Comparison of ENCODE assay signal across 24 cellular contexts in genomic region chr2:172435608-172435911, GRCh38. TPM values are rescaled to one million over a fixed set of nuclear protein-coding genes. Genes with fewer than 3 reads are reported as not detected.
DNase-seq lines count a peak whose midpoint lies in the region; ATAC-seq and TF ChIP-seq lines count a peak whose summit lies in the region.
"Had no signal": no experiment of that assay in that cellular context is flagged by ENCODE, and none has a peak within 500 bp of the region (broad histone marks: within the 10 kb centered on the region; RNA-seq: fewer than 3 reads in every experiment).

No MANE protein-coding gene starts in this region.

- RAD21 ChIA-PET in HCT116 (lab: Charles Lee; ENCODE audit: low non-redundant PET in 1 of 2, low total read pairs in 2 of 2, uncharacterized antibody in 2 of 2, unreplicated experiment in 2 of 2), result no interaction called here

- intact Hi-C loops in CD4-positive, alpha-beta memory T cell (cut with micrococcal nuclease), result no loop called here
- intact Hi-C loops in HCT116 (cut with micrococcal nuclease), result no loop called here

- H4K5ac ChIP-seq in mesendoderm (ENCODE audit: low read length), result no peak overlapping the region

- WGBS in mesendoderm (ENCODE audit: extremely low coverage, insufficient coverage, low lambda C conversion rate), result no CpG with 5 or more reads among the region's 4 CpGs

- no peak overlapping the region for H3K27ac ChIP-seq in CD4-positive, alpha-beta memory T cell (ENCODE audit: low read depth, low read length)
- H3K27ac ChIP-seq in HCT116 (ENCODE audit: low read depth, low read length) (no peak overlapping the region), mesendoderm (ENCODE audit: low read depth, low read length) (no peak overlapping the region)
- H3K27ac ChIP-seq: C4-2B, esophagus muscularis mucosa had no signal

- H3K9me3 Mint-ChIP-seq in CD4-positive, alpha-beta memory T cell, result no peaks in the 10 kb centered on the region
- no peaks in the 10 kb centered on the region for H3K9me3 Mint-ChIP-seq in central memory CD8-positive, alpha-beta T cell
- H3K9me3 Mint-ChIP-seq: nephron progenitor cell had no signal

- H3K4me2 ChIP-seq in HCT116 (ENCODE audit: low read length), result peak overlapping the region; percentile 82; the same call in 1 of the 2 replicates
- H3K4me2 ChIP-seq in mesendoderm (ENCODE audit: low read length), result no peak overlapping the region

- no peaks in the 10 kb centered on the region for H3K27me3 Mint-ChIP-seq in CD4-positive, alpha-beta memory T cell
- H3K27me3 Mint-ChIP-seq in central memory CD8-positive, alpha-beta T cell, result no peaks in the 10 kb centered on the region

- peaks cover 0 to 63% (median 40%) of the 10 kb centered on the region in 4 donors for H3K4me1 Mint-ChIP-seq in CD4-positive, alpha-beta memory T cell
- peaks cover 61% of the 10 kb centered on the region for H3K4me1 Mint-ChIP-seq in central memory CD8-positive, alpha-beta T cell

- TF ChIP-seq POLR2A in HCT116 (IDR thresholded peaks at IDR 0.05; ENCODE audit: borderline replicate concordance, extremely low read depth, insufficient read depth, insufficient read length), result no peak

- H3K36me3 Mint-ChIP-seq in CD4-positive, alpha-beta memory T cell, result peaks cover 0 to 2% of the 10 kb centered on the region in 2 donors
- H3K36me3 Mint-ChIP-seq in central memory CD8-positive, alpha-beta T cell (ENCODE audit: insufficient read depth), result peaks cover 7% of the 10 kb centered on the region

- H3K9me2 ChIP-seq in HCT116 (ENCODE audit: insufficient read depth), result no peaks in the 10 kb centered on the region

- H3K4ac ChIP-seq in mesendoderm (ENCODE audit: low read depth, low read length), result no peak overlapping the region

- no peak overlapping the region for H2BK5ac ChIP-seq in mesendoderm (ENCODE audit: low read length)

- H3K9ac ChIP-seq in HCT116 (ENCODE audit: low read length), result no peak overlapping the region
- H3K9ac ChIP-seq in mesendoderm (ENCODE audit: low read length), result no peak overlapping the region

- CTCF ChIA-PET in CD4-positive, alpha-beta memory T cell (lab: Charles Lee; ENCODE audit: partially characterized antibody), result interaction anchor here (9.3 to 33.3 kb wide), 2 partner anchors 10 to 27 kb away, joined by 119 to 1033 read pairs; partner anchors contain the start of gene ITGA6
- CTCF ChIA-PET in HCT116 (lab: Charles Lee), result interaction anchor here (1.7 kb wide), 1 partner anchor 26 kb away, joined by 5 read pairs; no protein-coding TSS in a partner anchor

- H2AK5ac ChIP-seq in mesendoderm (ENCODE audit: low read length), result no peak overlapping the region

- no peaks in the 10 kb centered on the region for H4K20me1 ChIP-seq in HCT116 (ENCODE audit: insufficient read depth)

- POLR2A ChIA-PET in CD4-positive, alpha-beta memory T cell (lab: Charles Lee; ENCODE audit: partially characterized antibody), result interaction anchor here (10.7 to 18.4 kb wide), 3 partner anchors 4 to 26 kb away, joined by 169 to 449 read pairs (median 169); partner anchors contain the start of gene ITGA6
- POLR2A ChIA-PET in HCT116 (lab: Charles Lee), result interaction anchor here (1.1 to 1.2 kb wide), 2 partner anchors 9 to 26 kb away, joined by 3 to 4 read pairs; partner anchors contain the start of gene ITGA6

- BruUV-seq in HCT116 (replicated peaks; lab: Mats Ljungman, UMichigan), result no TSS peak

- peak overlapping the region in 2 of 8 donors; percentile 30 to 54 for H3K4me3 Mint-ChIP-seq in CD4-positive, alpha-beta memory T cell
- no peak overlapping the region for H3K4me3 Mint-ChIP-seq in central memory CD8-positive, alpha-beta T cell
- H3K4me3 Mint-ChIP-seq: nephron progenitor cell had no signal

- H3K23ac ChIP-seq in mesendoderm (ENCODE audit: low read length), result no peak overlapping the region

- no peaks in the 10 kb centered on the region for H3K36me3 ChIP-seq in CD4-positive, alpha-beta memory T cell (ENCODE audit: insufficient read depth, low read length)
- 0 out of 4 replicates have a peak, but pooled peaks cover 0 to 4% of the 10 kb centered on the region in 2 experiments for H3K36me3 ChIP-seq in HCT116 (ENCODE audit: control insufficient read depth in 1 of 2, insufficient read depth in 2 of 2, low read length in 2 of 2)
- H3K36me3 ChIP-seq in mesendoderm (ENCODE audit: control insufficient read depth, insufficient read depth, low read length), result no peaks in the 10 kb centered on the region
- H3K36me3 ChIP-seq: esophagus muscularis mucosa, suprapubic skin had no signal

- peaks cover 1% of the 10 kb centered on the region for H3K79me1 ChIP-seq in mesendoderm (ENCODE audit: low read length)

- H3K18ac ChIP-seq in mesendoderm (ENCODE audit: low read length), result no peak overlapping the region

- H3K56ac ChIP-seq in mesendoderm (ENCODE audit: low read length), result peak overlapping the region; percentile 38

- H2BK120ac ChIP-seq in mesendoderm (ENCODE audit: low read depth, low read length), result no peak overlapping the region

- H2BK15ac ChIP-seq in mesendoderm (replicated peaks; ENCODE audit: low read depth), result no peak overlapping the region

- no peak for TF ChIP-seq RAD21 in HCT116 (IDR thresholded peaks at IDR 0.05; ENCODE audit: low read depth)

- ATAC-seq in HCT116, result no peak
- ATAC-seq in central memory CD8-positive, alpha-beta T cell (replicated peaks; ENCODE audit: extremely low read depth, poor library complexity, severe bottlenecking), result no peak
- no peak for ATAC-seq in HG02798 (IDR thresholded peaks at IDR 0.05; ENCODE audit: poor library complexity, unreplicated experiment)
- ATAC-seq in GM21515 (IDR thresholded peaks at IDR 0.05; ENCODE audit: unreplicated experiment), result no peak
- ATAC-seq: left cardiac atrium had no signal

- no peak for DNase-seq in CD4-positive, alpha-beta memory T cell
- DNase-seq in HCT116 (ENCODE audit: low read depth, low spot score) (no peak), mesendoderm (no peak), activated gamma-delta T cell treated with Interleukin-2 at 50 U/mL for 16 hours (no peak)
- DNase-seq in central memory CD8-positive, alpha-beta T cell (ENCODE audit: low spot score in 2 of 2), result no peak
- no peak for DNase-seq in activated CD8-positive, alpha-beta memory T cell treated with anti-CD3 and anti-CD28 coated beads for 24 hours
- DNase-seq: activated naive CD4-positive, alpha-beta T cell; activated T-cell treated with anti-CD3 and anti-CD28 coated beads, Interleukin-2, amount 50 U/mL, for 48 hours; DMS 273 treated with DMSO at 0.1 percent for 48 hours; EL; foreskin melanocyte; left cardiac atrium; NCI-H1092 treated with DMSO at 0.1 percent for 48 hours; NCI-H187 treated with DMSO at 0.1 percent for 48 hours; NCI-H2171; nephron progenitor cell; retina; RPMI8226 had no signal

- H3K9me3 ChIP-seq in CD4-positive, alpha-beta memory T cell (ENCODE audit: control insufficient read depth in 1 of 2, low read length in 2 of 2), result no peaks in the 10 kb centered on the region
- H3K9me3 ChIP-seq in HCT116 (ENCODE audit: control insufficient read depth in 1 of 2, insufficient read depth in 1 of 2, low read depth in 1 of 2, low read length in 2 of 2), result no peaks in the 10 kb centered on the region
- H3K9me3 ChIP-seq: esophagus muscularis mucosa, suprapubic skin had no signal

- no peak overlapping the region for H4K8ac ChIP-seq in mesendoderm (ENCODE audit: low read depth, low read length)

- H2AFZ ChIP-seq in HCT116 (ENCODE audit: low read depth, low read length, poor library complexity, severe bottlenecking), result no peak overlapping the region

- H3K27me3 ChIP-seq in CD4-positive, alpha-beta memory T cell (ENCODE audit: insufficient read depth, low read length), result no peaks in the 10 kb centered on the region
- H3K27me3 ChIP-seq in HCT116 (ENCODE audit: insufficient read depth, low read length) (no peaks in the 10 kb centered on the region), mesendoderm (ENCODE audit: insufficient read depth, low read length, poor library complexity) (no peaks in the 10 kb centered on the region)
- H3K27me3 ChIP-seq: esophagus muscularis mucosa, suprapubic skin had no signal

- no peak for TF ChIP-seq CTCF in HCT116 (IDR thresholded peaks at IDR 0.05 in 2 of 3, conservative IDR thresholded peaks at IDR 0.05 in 1 of 3; ENCODE audit: borderline replicate concordance in 1 of 3, insufficient read depth in 1 of 3, low read depth in 2 of 3, low read length in 2 of 3)

- H3K4me1 ChIP-seq in CD4-positive, alpha-beta memory T cell (ENCODE audit: insufficient read depth, low read length), result peaks cover 100% of the 10 kb centered on the region
- peaks cover 49 to 100% of the 10 kb centered on the region in 2 experiments for H3K4me1 ChIP-seq in HCT116 (ENCODE audit: control insufficient read depth in 1 of 2, insufficient read depth in 2 of 2, low read length in 2 of 2)
- H3K4me1 ChIP-seq in mesendoderm (ENCODE audit: control insufficient read depth, low read depth, low read length), result peaks cover 12% of the 10 kb centered on the region

- H3K4me3 ChIP-seq in CD4-positive, alpha-beta memory T cell (ENCODE audit: low read length in 2 of 2), result no peak overlapping the region
- H3K4me3 ChIP-seq in HCT116 (replicated peaks in 1 of 2; ENCODE audit: low read depth in 1 of 2, low read length in 2 of 2) (no peak overlapping the region), mesendoderm (ENCODE audit: low read length) (no peak overlapping the region)
- H3K4me3 ChIP-seq: esophagus muscularis mucosa, skin epidermis, suprapubic skin had no signal

- peak overlapping the region in 4 of 7 donors; percentile 77 to 93 (median 83) for H3K27ac Mint-ChIP-seq in CD4-positive, alpha-beta memory T cell
- H3K27ac Mint-ChIP-seq in central memory CD8-positive, alpha-beta T cell (ENCODE audit: low read depth), result peak overlapping the region; percentile 11
- H3K27ac Mint-ChIP-seq: nephron progenitor cell had no signal

- H3K79me2 ChIP-seq in HCT116 (ENCODE audit: insufficient read depth, low read length), result peaks cover 99% of the 10 kb centered on the region
- peaks cover 13% of the 10 kb centered on the region for H3K79me2 ChIP-seq in mesendoderm (ENCODE audit: control insufficient read depth, insufficient read depth, low read length)

TF ChIP-seq in HCT116, 20 proteins besides CTCF, POLR2A, EP300 and RAD21 (continues in another document):
- TF ChIP-seq TCF7L2 (IDR thresholded peaks at IDR 0.05; ENCODE audit: borderline replicate concordance, extremely low read depth, insufficient read depth, insufficient read length) (no peak), ZNF274 (IDR thresholded peaks at IDR 0.05; ENCODE audit: low read depth, low read length) (no peak), ELF1 (IDR thresholded peaks at IDR 0.05; ENCODE audit: borderline replicate concordance, low read depth) (no peak), CEBPB (IDR thresholded peaks at IDR 0.05; ENCODE audit: low read depth) (no peak), FOSL1 (IDR thresholded peaks at IDR 0.05; ENCODE audit: low read depth) (no peak), SP1 (IDR thresholded peaks at IDR 0.05; ENCODE audit: low read depth) (no peak)
- TF ChIP-seq, protein P1, sequence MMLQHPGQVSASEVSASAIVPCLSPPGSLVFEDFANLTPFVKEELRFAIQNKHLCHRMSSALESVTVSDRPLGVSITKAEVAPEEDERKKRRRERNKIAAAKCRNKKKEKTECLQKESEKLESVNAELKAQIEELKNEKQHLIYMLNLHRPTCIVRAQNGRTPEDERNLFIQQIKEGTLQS (IDR thresholded peaks at IDR 0.05), result no peak

RNA-seq across cellular contexts. Expression of gene ITGA6, which starts 8.2 kb away (rescaled TPM):
- 10 to 100 TPM; 69.1 to 73.6 TPM for total RNA-seq in CD4-positive, alpha-beta memory T cell
- 10 to 100 TPM; 58.3 to 64.0 TPM for polyA plus RNA-seq in CD4-positive, alpha-beta memory T cell
- 93.1 TPM for total RNA-seq in HCT116 (2021; ENCODE audit: unreplicated experiment)
- polyA plus RNA-seq in HCT116 (2012), result 40.2 and 46.0 TPM in 2 replicates
- 25.4 TPM for polyA plus RNA-seq in mesendoderm (2013, experiment 1 of 2)
- polyA plus RNA-seq in mesendoderm (2013, experiment 2 of 2), result 26.4 TPM
